ENCODE assay signal across 11 cellular contexts in the genomic region with DNA sequence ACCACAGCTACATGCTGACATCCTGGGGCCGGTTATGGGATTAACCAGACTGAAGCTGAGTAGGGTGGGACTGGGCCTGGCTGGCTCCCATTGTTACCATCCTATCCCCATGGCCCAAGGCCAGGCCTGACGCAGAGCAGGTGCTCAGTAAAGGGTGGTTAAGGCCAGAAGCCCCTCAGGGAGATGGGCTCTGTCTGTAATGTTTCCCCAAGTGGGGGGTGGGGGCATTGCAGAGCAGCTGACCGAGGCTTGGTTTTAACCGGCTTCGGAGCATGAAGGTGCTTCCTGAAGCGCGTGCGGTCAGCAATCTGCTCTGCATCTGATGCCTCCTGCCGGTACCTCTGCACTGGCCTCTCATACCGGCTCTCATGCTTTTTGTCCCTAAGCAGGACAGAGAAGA.
DNase-seq lines count a peak whose midpoint lies in the region; ATAC-seq and TF ChIP-seq lines count a peak whose summit lies in the region.
"Had no signal": no experiment of that assay in that cellular context is flagged by ENCODE, and none has a peak within 500 bp of the region (broad histone marks: within the 10 kb centered on the region; RNA-seq: fewer than 3 reads in every experiment).

No MANE protein-coding gene starts in this region.

- ATAC-seq in WTC11 (peak; percentile 54), gastroesophageal sphincter (no peak), HG03565 (IDR thresholded peaks at IDR 0.05; ENCODE audit: unreplicated experiment) (no peak), sciatic nerve (no peak)
- ATAC-seq: stimulated activated naive CD8-positive, alpha-beta T cell treated with anti-CD3 and anti-CD28 coated beads, Interleukin-15, Interleukin-2, amounts not matched to agents 100 U/mL and 50 U/mL, for 24 hours had no signal

- no peaks in the 10 kb centered on the region for H3K36me3 Mint-ChIP-seq in WTC11

- CTCF ChIA-PET in WTC11 (lab: Charles Lee) = interaction anchor here (0.7 to 6.1 kb wide), 6 partner anchors 11 to 170 kb away, joined by 3 to 57 read pairs (median 3); no protein-coding TSS in a partner anchor

- H3K4me1 Mint-ChIP-seq in WTC11 = peaks cover 22% of the 10 kb centered on the region

- peak overlapping the region in 2 of 4 donors; percentile 8 to 27 for H3K27ac ChIP-seq in gastroesophageal sphincter

- no peak for TF ChIP-seq EP300 in gastroesophageal sphincter (IDR thresholded peaks at IDR 0.05)

- POLR2A ChIA-PET in WTC11 (lab: Charles Lee) = no interaction called here

- H3K4me1 ChIP-seq in BE2C = peaks cover 16% of the 10 kb centered on the region
- H3K4me1 ChIP-seq in gastroesophageal sphincter = peaks cover 0 to 72% (median 19%) of the 10 kb centered on the region in 3 donors

- no peak overlapping the region for H3K27ac Mint-ChIP-seq in WTC11

- no peak overlapping the region for H3K4me3 Mint-ChIP-seq in WTC11

- TF ChIP-seq CTCF in BE2C (IDR thresholded peaks at IDR 0.05; ENCODE audit: low read depth, low read length) = peak; percentile 31; the same call in 1 of the 2 replicates
- TF ChIP-seq CTCF in WTC11 (IDR thresholded peaks at IDR 0.05) = no peak
- no peak for TF ChIP-seq CTCF in gastroesophageal sphincter (IDR thresholded peaks at IDR 0.05)

- H3K9me3 Mint-ChIP-seq in WTC11 = no peaks in the 10 kb centered on the region

- intact Hi-C loops in sciatic nerve (cut with DNase I) = no loop called here

- no peaks in the 10 kb centered on the region for H3K36me3 ChIP-seq in BE2C
- peaks cover 3% of the 10 kb centered on the region; the same call in 1 of the 2 replicates for H3K36me3 ChIP-seq in H7 (replicated peaks; ENCODE audit: control insufficient read depth, insufficient read depth, low read length)
- peaks cover 0 to 67% of the 10 kb centered on the region in 2 donors for H3K36me3 ChIP-seq in gastroesophageal sphincter

- no peaks in the 10 kb centered on the region for H3K9me3 ChIP-seq in BE2C
- H3K9me3 ChIP-seq in gastroesophageal sphincter = no peaks in the 10 kb centered on the region

- H3K4me3 ChIP-seq in BE2C (ENCODE audit: low read depth, low read length) = no peak overlapping the region
- no peak overlapping the region for H3K4me3 ChIP-seq in H7 (ENCODE audit: insufficient read depth, low read depth, low read length)
- H3K4me3 ChIP-seq in gastroesophageal sphincter = no peak overlapping the region

- no peak for TF ChIP-seq POLR2A in gastroesophageal sphincter (IDR thresholded peaks at IDR 0.05)

- no peaks in the 10 kb centered on the region for H3K27me3 Mint-ChIP-seq in WTC11 (ENCODE audit: low read depth)

- H3K27me3 ChIP-seq in BE2C (no peaks in the 10 kb centered on the region), H7 (ENCODE audit: control insufficient read depth, insufficient read depth, low read length) (no peaks in the 10 kb centered on the region), gastroesophageal sphincter (no peaks in the 10 kb centered on the region)

- WGBS in gastroesophageal sphincter (ENCODE audit: low coverage in 1 of 2), 2 donors = 47 to 67% methylated on average over 3 to 5 of the region's 10 CpGs

- DNase-seq in BE2C = peak; percentile 89
- peak; percentile 83 for DNase-seq in H7
- DNase-seq in WTC11 (ENCODE audit: low spot score) = peak; percentile 48
- DNase-seq in kidney tubule cell (ENCODE audit: low spot score) = peak; percentile 29
- no peak for DNase-seq in pons (ENCODE audit: low spot score)
- DNase-seq in sciatic nerve (ENCODE audit: low spot score) = no peak
- DNase-seq: cortex of kidney; NCI-H1930; stimulated activated naive CD8-positive, alpha-beta T cell treated with anti-CD3 and anti-CD28 coated beads, Interleukin-15, Interleukin-2, amounts not matched to agents 100 U/mL and 50 U/mL, for 24 hours had no signal

TF ChIP-seq in WTC11, 78 proteins besides CTCF, POLR2A, EP300 and RAD21:
- TF ChIP-seq RORB (CRISPR knock-in tag; IDR thresholded peaks at IDR 0.05) (no peak), EMX1 (CRISPR knock-in tag; IDR thresholded peaks at IDR 0.05) (no peak)
- TF ChIP-seq, protein P1, sequence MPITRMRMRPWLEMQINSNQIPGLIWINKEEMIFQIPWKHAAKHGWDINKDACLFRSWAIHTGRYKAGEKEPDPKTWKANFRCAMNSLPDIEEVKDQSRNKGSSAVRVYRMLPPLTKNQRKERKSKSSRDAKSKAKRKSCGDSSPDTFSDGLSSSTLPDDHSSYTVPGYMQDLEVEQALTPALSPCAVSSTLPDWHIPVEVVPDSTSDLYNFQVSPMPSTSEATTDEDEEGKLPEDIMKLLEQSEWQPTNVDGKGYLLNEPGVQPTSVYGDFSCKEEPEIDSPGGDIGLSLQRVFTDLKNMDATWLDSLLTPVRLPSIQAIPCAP (CRISPR knock-in tag; IDR thresholded peaks at IDR 0.05) = no peak
- TF ChIP-seq, protein P2, sequence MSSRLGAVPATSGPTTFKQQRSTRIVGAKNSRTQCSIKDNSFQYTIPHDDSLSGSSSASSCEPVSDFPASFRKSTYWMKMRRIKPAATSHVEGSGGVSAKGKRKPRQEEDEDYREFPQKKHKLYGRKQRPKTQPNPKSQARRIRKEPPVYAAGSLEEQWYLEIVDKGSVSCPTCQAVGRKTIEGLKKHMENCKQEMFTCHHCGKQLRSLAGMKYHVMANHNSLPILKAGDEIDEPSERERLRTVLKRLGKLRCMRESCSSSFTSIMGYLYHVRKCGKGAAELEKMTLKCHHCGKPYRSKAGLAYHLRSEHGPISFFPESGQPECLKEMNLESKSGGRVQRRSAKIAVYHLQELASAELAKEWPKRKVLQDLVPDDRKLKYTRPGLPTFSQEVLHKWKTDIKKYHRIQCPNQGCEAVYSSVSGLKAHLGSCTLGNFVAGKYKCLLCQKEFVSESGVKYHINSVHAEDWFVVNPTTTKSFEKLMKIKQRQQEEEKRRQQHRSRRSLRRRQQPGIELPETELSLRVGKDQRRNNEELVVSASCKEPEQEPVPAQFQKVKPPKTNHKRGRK (CRISPR knock-in tag; IDR thresholded peaks at IDR 0.05; ENCODE audit: borderline replicate concordance) = no peak
TF ChIP-seq in WTC11: peak in this region for 0.

Comparison
In these comparisons a context has a peak if more than half of its experiments do, and no peak if none do; other contexts are left out.
1. DNase-seq: peak in BE2C (single experiment), H7 (single experiment), WTC11 (single experiment) and kidney tubule cell (single experiment); none in pons (single experiment) and sciatic nerve (single experiment).